ENCODE assay signal across 10 cellular contexts in the genomic region with DNA sequence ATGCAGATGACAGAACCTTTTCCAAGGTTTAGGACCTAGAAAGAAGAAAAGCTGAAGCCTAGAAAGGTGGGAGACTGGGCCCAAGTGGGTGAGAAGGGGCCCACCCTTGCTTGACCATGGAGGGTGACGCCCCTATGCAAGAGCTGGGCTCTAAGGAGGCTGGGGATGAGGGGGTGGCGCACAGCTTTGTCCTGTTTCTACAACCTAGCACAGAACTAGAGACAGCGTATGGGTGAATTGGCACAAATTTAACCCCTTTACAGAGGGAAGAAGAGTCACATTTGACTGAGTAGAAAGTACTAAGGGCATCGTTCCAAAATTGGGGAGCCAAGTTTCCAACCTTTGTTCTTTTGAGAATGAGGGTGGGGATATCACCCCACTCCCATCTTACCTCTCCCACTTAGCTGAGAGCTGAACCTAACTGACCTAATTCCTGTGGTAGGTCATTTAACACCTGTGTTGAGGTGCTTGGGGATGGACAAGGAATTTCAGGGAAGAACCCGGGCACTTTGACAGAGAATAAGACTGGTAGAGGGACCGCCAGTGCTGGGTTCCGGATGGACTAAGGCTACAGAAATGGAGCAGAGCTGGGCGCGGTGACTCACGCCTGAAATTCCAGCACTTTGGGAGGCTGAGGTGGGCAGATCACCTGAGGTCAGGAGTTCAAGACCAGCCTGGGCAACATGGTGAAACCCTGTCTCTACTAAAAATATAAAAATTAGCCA. TPM values are rescaled to one million over a fixed set of nuclear protein-coding genes. Genes with fewer than 3 reads are reported as not detected.
A peak's percentile ranks its signal among the peaks of the same experiment; 100 is the strongest.
DNase-seq lines count a peak whose midpoint lies in the region; ATAC-seq and TF ChIP-seq lines count a peak whose summit lies in the region.
"Had no signal": no experiment of that assay in that cellular context is flagged by ENCODE, and none has a peak within 500 bp of the region (broad histone marks: within the 10 kb centered on the region; RNA-seq: fewer than 3 reads in every experiment).

No MANE protein-coding gene starts in this region.

- H3K4me3 ChIP-seq in breast epithelium = no peak overlapping the region
- no peak overlapping the region for H3K4me3 ChIP-seq in upper lobe of right lung
- H3K4me3 ChIP-seq in A673 (ENCODE audit: low read depth, low read length, poor library complexity, severe bottlenecking) = no peak overlapping the region

- intact Hi-C loops in left cardiac atrium (cut with DNase I) = no loop called here
- intact Hi-C loops in Right ventricle myocardium inferior (cut with DNase I) = no loop called here
- intact Hi-C loops in breast epithelium (cut with DNase I; ENCODE audit: low total_unique reads) = no loop called here
- intact Hi-C loops in upper lobe of right lung (cut with DNase I) = no loop called here
- intact Hi-C loops in A673 (cut with micrococcal nuclease; ENCODE audit: unreplicated experiment) = no loop called here

- ATAC-seq in left cardiac atrium (peak in 1 of 2 donors; percentile 1), Right ventricle myocardium inferior (no peak), naive B cell (ENCODE audit: low read depth in 2 of 2) (no peak), upper lobe of right lung (no peak)

- TF ChIP-seq CTCF in breast epithelium (IDR thresholded peaks at IDR 0.05) (no peak), upper lobe of right lung (IDR thresholded peaks at IDR 0.05) (no peak), A673 (conservative IDR thresholded peaks at IDR 0.05; ENCODE audit: low read depth, low read length) (no peak)

- peaks cover 20 to 24% of the 10 kb centered on the region in 2 donors for H3K36me3 Mint-ChIP-seq in naive B cell

- H3K9me3 ChIP-seq in breast epithelium = no peaks in the 10 kb centered on the region
- no peaks in the 10 kb centered on the region for H3K9me3 ChIP-seq in upper lobe of right lung
- no peaks in the 10 kb centered on the region for H3K9me3 ChIP-seq in A673 (ENCODE audit: low read depth, low read length, poor library complexity, severe bottlenecking)

- H3K27ac Mint-ChIP-seq in naive B cell = peak overlapping the region; percentile 80 to 99 (median 92)

- no peaks in the 10 kb centered on the region for H3K27me3 ChIP-seq in breast epithelium
- no peaks in the 10 kb centered on the region for H3K27me3 ChIP-seq in upper lobe of right lung
- H3K27me3 ChIP-seq in A673 (replicated peaks; ENCODE audit: insufficient read depth, low read depth, low read length, poor library complexity) = no peaks in the 10 kb centered on the region

- H3K4me1 ChIP-seq in breast epithelium (peaks cover 0 to 7% of the 10 kb centered on the region in 2 donors), upper lobe of right lung (peaks cover 44% of the 10 kb centered on the region), A673 (ENCODE audit: insufficient read depth, low read length, poor library complexity, severe bottlenecking) (peaks cover 29% of the 10 kb centered on the region)

- H3K27me3 Mint-ChIP-seq in naive B cell = no peaks in the 10 kb centered on the region

- H3K4me1 Mint-ChIP-seq in naive B cell = peaks cover 49 to 69% (median 52%) of the 10 kb centered on the region in 3 donors

- H3K36me3 ChIP-seq in breast epithelium = peaks cover 24% of the 10 kb centered on the region
- H3K36me3 ChIP-seq in upper lobe of right lung = peaks cover 46% of the 10 kb centered on the region
- peaks cover 35% of the 10 kb centered on the region for H3K36me3 ChIP-seq in A673 (ENCODE audit: insufficient read depth, low read length, poor library complexity, severe bottlenecking)

- POLR2A ChIA-PET in A673 (lab: Charles Lee; ENCODE audit: low non-redundant PET) = interaction anchor here (0.6 kb wide), 1 partner anchor 243 kb away, joined by 10 read pairs; no protein-coding TSS in a partner anchor

- CTCF ChIA-PET in A673 (lab: Charles Lee) = no interaction called here

- DNase-seq in left cardiac atrium = peak; percentile 45
- no peak for DNase-seq in Right ventricle myocardium inferior (ENCODE audit: missing footprints)
- DNase-seq in breast epithelium (ENCODE audit: low spot score in 2 of 2) = no peak
- no peak for DNase-seq in naive B cell
- peak; percentile 62 for DNase-seq in upper lobe of right lung
- DNase-seq in NCI-H2171 (lab: John Stamatoyannopoulos, UW) = no peak
- DNase-seq in NCI-H2196 treated with DMSO at 0.1 percent for 48 hours (lab: John Stamatoyannopoulos, UW; ENCODE audit: unreplicated experiment) = no peak
- DNase-seq in A673 (ENCODE audit: low spot score) = no peak
- DNase-seq: C1 segment of cervical spinal cord, KBM-7 had no signal

- H3K27ac ChIP-seq in breast epithelium (peak overlapping the region; percentile 43 to 82), upper lobe of right lung (peak overlapping the region; percentile 65), A673 (ENCODE audit: low read depth, low read length, poor library complexity, severe bottlenecking) (no peak overlapping the region)

- H3K9me3 Mint-ChIP-seq in naive B cell = no peaks in the 10 kb centered on the region

- peak overlapping the region in 6 of 8 donors; percentile 9 to 84 (median 52) for H3K4me3 Mint-ChIP-seq in naive B cell

- TF ChIP-seq POLR2A in breast epithelium (IDR thresholded peaks at IDR 0.05) = no peak

- BruUV-seq in A673 (replicated peaks; lab: Mats Ljungman, UMichigan) = no TSS peak

RNA-seq across cellular contexts. Expression of a gene that starts 5.3 kb away (rescaled TPM):
- total RNA-seq in left cardiac atrium (100 to 1,000 TPM in 1 of 2 donors, 10 to 100 TPM in 1; 99.0 to 103 TPM), Right ventricle myocardium inferior (83.0 TPM), breast epithelium (100 to 1,000 TPM; 418 to 546 (median 422) TPM), upper lobe of right lung (361 TPM), A673 (2021) (69.9 and 73.9 TPM in 2 replicates)
- 1,000 to 10,000 TPM in 2 of 6 donors, 100 to 1,000 TPM in 4; 570 to 1,223 (median 765) TPM for polyA plus RNA-seq in naive B cell (ENCODE audit: low read depth in 6 of 6)

Comparison
In these comparisons a context has a peak if more than half of its experiments do, and no peak if none do; other contexts are left out.
1. DNase-seq: peak in left cardiac atrium (single experiment) and upper lobe of right lung (single experiment); none in Right ventricle myocardium inferior (single experiment), breast epithelium (0 of 2), naive B cell (single experiment), NCI-H2171 (single experiment), NCI-H2196 treated with DMSO at 0.1 percent for 48 hours (single experiment) and A673 (single experiment).